ENCODE assay signal across 27 cellular contexts in the genomic region with DNA sequence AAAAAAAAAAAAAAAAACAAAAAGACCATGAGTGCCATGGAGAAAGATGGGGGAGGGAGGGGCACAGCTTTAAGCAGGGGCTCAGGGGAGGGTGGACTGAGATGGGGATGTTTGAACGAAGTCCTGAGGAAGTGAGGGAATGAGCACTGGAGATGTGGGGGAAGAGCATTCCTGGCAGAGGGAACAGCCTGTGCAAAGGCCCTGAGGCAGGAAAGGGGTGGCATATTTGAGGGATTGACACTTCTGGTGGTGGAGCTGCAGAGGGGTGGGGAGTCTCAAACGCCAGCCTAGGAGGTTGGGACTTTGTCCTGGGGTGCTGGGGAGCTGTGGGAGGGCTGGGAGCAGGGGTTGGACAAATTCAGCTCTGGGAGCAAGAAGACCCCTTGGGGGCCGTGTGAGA. TPM values are rescaled to one million over a fixed set of nuclear protein-coding genes. Genes with fewer than 3 reads are reported as not detected.
A peak's percentile ranks its signal among the peaks of the same experiment; 100 is the strongest.
DNase-seq lines count a peak whose midpoint lies in the region; ATAC-seq, FAIRE-seq and TF ChIP-seq lines count a peak whose summit lies in the region.
"Had no signal": no experiment of that assay in that cellular context is flagged by ENCODE, and none has a peak within 500 bp of the region (broad histone marks: within the 10 kb centered on the region; RNA-seq: fewer than 3 reads in every experiment).

No MANE protein-coding gene starts in this region.

- H3K27me3 ChIP-seq in H1 (replicated peaks in 1 of 4; ENCODE audit: control insufficient read depth in 3 of 4, extremely low read depth in 1 of 4, insufficient read depth in 3 of 4, low read length in 3 of 4) (no peaks in the 10 kb centered on the region), neuronal stem cell (ENCODE audit: control insufficient read depth in 3 of 3, insufficient read depth in 3 of 3, low read depth in 1 of 3, low read length in 3 of 3) (peaks cover 0 to 3% (median 0%) of the 10 kb centered on the region in 3 experiments), gastrocnemius medialis (no peaks in the 10 kb centered on the region), suprapubic skin (peaks cover 3% of the 10 kb centered on the region)
- H3K27me3 ChIP-seq: BE2C; BLaER1 treated with 17β-estradiol and CSF1 and Interleukin-3, amounts not matched to agents 10 nM and 100 nM had no signal

- H3K79me2 ChIP-seq in H1 (ENCODE audit: control insufficient read depth in 1 of 2, insufficient read depth in 2 of 2, low read length in 2 of 2), result no peaks in the 10 kb centered on the region

- 76% methylated on average over 2 of the region's 3 CpGs; no CpG with 5 or more reads in 1 of the 2 experiments for WGBS in H1 (ENCODE audit: extremely low coverage in 1 of 2, insufficient coverage in 1 of 2, insufficient read length in 1 of 2, insufficient replicate concordance in 2 of 2, low coverage in 1 of 2, low lambda C conversion rate in 2 of 2, missing lambda C conversion rate in 1 of 2), 2 experiments
- WGBS in neuronal stem cell (ENCODE audit: extremely low coverage in 2 of 2, insufficient read length in 2 of 2, insufficient replicate concordance in 1 of 2), 2 donors, result no CpG with 5 or more reads among the region's 3 CpGs
- WGBS in suprapubic skin, result 66% methylated on average over 3 of the region's 3 CpGs

- no peaks in the 10 kb centered on the region for H3K36me3 Mint-ChIP-seq in chondrocyte (ENCODE audit: low read depth)
- H3K36me3 Mint-ChIP-seq: CD14-positive monocyte; CD8-positive, alpha-beta memory T cell had no signal

- no peak overlapping the region for H3K27ac Mint-ChIP-seq in chondrocyte (ENCODE audit: unreplicated experiment)
- H3K27ac Mint-ChIP-seq: CD4-positive, alpha-beta T cell; CD8-positive, alpha-beta memory T cell; H9; HFFc6 had no signal

- H4K91ac ChIP-seq in H1 (replicated peaks; ENCODE audit: insufficient read length, low read length) (no peak overlapping the region), neuronal stem cell (ENCODE audit: low read depth, low read length, poor library complexity) (no peak overlapping the region)

- H3K23me2 ChIP-seq in H1 (ENCODE audit: low read depth, low read length), result no peaks in the 10 kb centered on the region

- no peaks in the 10 kb centered on the region for H4K20me1 ChIP-seq in H1 (replicated peaks in 1 of 2; ENCODE audit: control insufficient read depth in 1 of 2, insufficient read depth in 2 of 2, low read length in 2 of 2)
- H4K20me1 ChIP-seq: BLaER1 treated with 17β-estradiol and CSF1 and Interleukin-3, amounts not matched to agents 10 nM and 100 nM had no signal

- H4K8ac ChIP-seq in H1 (ENCODE audit: extremely low read depth, insufficient read depth, low read length) (no peak overlapping the region), neuronal stem cell (ENCODE audit: low read depth, low read length) (no peak overlapping the region)

- no peak overlapping the region for H2BK15ac ChIP-seq in H1 (ENCODE audit: low read length)
- H2BK15ac ChIP-seq in neuronal stem cell (ENCODE audit: low read length), result peak overlapping the region; percentile 25

- H2BK120ac ChIP-seq in H1 (replicated peaks; ENCODE audit: low read depth, low read length) (no peak overlapping the region), neuronal stem cell (ENCODE audit: low read depth, low read length) (no peak overlapping the region)

- no peak overlapping the region for H3K4me2 ChIP-seq in H1 (ENCODE audit: insufficient read depth in 1 of 2, low read depth in 2 of 2, low read length in 2 of 2)
- H3K4me2 ChIP-seq in neuronal stem cell (ENCODE audit: insufficient read depth, low read length, poor library complexity, severe bottlenecking), result no peak overlapping the region
- H3K4me2 ChIP-seq: A549 had no signal

- POLR2A ChIA-PET in HEK293 (lab: Yijun Ruan, JAX) (interaction anchor here (0.7 kb wide), 1 partner anchor 17 kb away, joined by 6 read pairs; no protein-coding TSS in a partner anchor), H1 (lab: Charles Lee; ENCODE audit: partially characterized antibody) (interaction anchor here (1.0 kb wide), 1 partner anchor 99 kb away, joined by 3 read pairs; no protein-coding TSS in a partner anchor)

- H3K4me1 ChIP-seq in HEK293 (ENCODE audit: control insufficient read depth, insufficient read depth, low read length) (no peaks in the 10 kb centered on the region), H1 (replicated peaks in 1 of 4; ENCODE audit: control insufficient read depth in 3 of 4, insufficient read depth in 4 of 4, low read length in 3 of 4) (peaks cover 0 to 12% (median 2%) of the 10 kb centered on the region in 4 experiments; a peak in 3 of 7 replicates), neuronal stem cell (ENCODE audit: control insufficient read depth in 2 of 2, insufficient read depth in 1 of 2, low read depth in 1 of 2, low read length in 2 of 2) (peaks cover 7 to 13% of the 10 kb centered on the region in 2 donors), gastrocnemius medialis (peaks cover 14 to 21% of the 10 kb centered on the region in 2 donors), suprapubic skin (no peaks in the 10 kb centered on the region)
- H3K4me1 ChIP-seq: BE2C had no signal

- CTCF ChIA-PET in HEK293 (lab: Yijun Ruan, JAX), result interaction anchor here (0.6 to 1.2 kb wide), 2 partner anchors 21 to 25 kb away, joined by 4 read pairs; no protein-coding TSS in a partner anchor
- CTCF ChIA-PET in H1 (lab: Charles Lee; ENCODE audit: partially characterized antibody), result interaction anchor here (0.8 to 23.5 kb wide), 2 partner anchors 15 to 20 kb away, joined by 3 to 397 read pairs; no protein-coding TSS in a partner anchor

- H3K18ac ChIP-seq in H1 (ENCODE audit: extremely low read depth, low read length) (no peak overlapping the region), neuronal stem cell (ENCODE audit: low read length) (peak overlapping the region; percentile 79)

- H3K23ac ChIP-seq in H1 (ENCODE audit: insufficient read length) (no peak overlapping the region), neuronal stem cell (ENCODE audit: low read depth, low read length, poor library complexity) (no peak overlapping the region)

- H3K79me1 ChIP-seq in H1 (ENCODE audit: low read depth, low read length), result no peaks in the 10 kb centered on the region
- H3K79me1 ChIP-seq in neuronal stem cell (ENCODE audit: low read depth, low read length), result no peaks in the 10 kb centered on the region

- TF ChIP-seq RAD21 in H1 (IDR thresholded peaks at IDR 0.05 in 1 of 2, conservative IDR thresholded peaks at IDR 0.05 in 1 of 2; ENCODE audit: low read depth in 2 of 2, low read length in 2 of 2), result no peak

- H3K4ac ChIP-seq in H1 (replicated peaks; ENCODE audit: insufficient read length, low read depth, low read length), result no peak overlapping the region
- H3K4ac ChIP-seq in neuronal stem cell (ENCODE audit: low read length), result no peak overlapping the region

- DNase-seq in H1 (ENCODE audit: low read depth in 1 of 2, low spot score in 2 of 2) (no peak), neuronal stem cell (ENCODE audit: low spot score) (no peak), gastrocnemius medialis (no peak), inferior parietal cortex (ENCODE audit: extremely low spot score) (no peak), suprapubic skin (ENCODE audit: low spot score in 2 of 2) (no peak), chondrocyte (ENCODE audit: low spot score) (no peak)
- DNase-seq: 8988T; ACHN; AML-193; BE2C; CD4-positive, alpha-beta T cell; CD8-positive, alpha-beta memory T cell; DMS 273 treated with DMSO at 0.1 percent for 48 hours; DMS79; EL; GDM1; GOT3; H9; HFFc6 had no signal

- H2BK12ac ChIP-seq in H1 (ENCODE audit: low read depth, low read length) (no peak overlapping the region), neuronal stem cell (ENCODE audit: low read length) (peak overlapping the region; percentile 47)

- H3K4me3 Mint-ChIP-seq in chondrocyte (ENCODE audit: unreplicated experiment), result no peak overlapping the region
- H3K4me3 Mint-ChIP-seq: CD14-positive monocyte; CD4-positive, alpha-beta T cell; CD8-positive, alpha-beta memory T cell; H9; HFFc6 had no signal

- H3K27me3 Mint-ChIP-seq in chondrocyte (ENCODE audit: low read depth), result peaks cover 10% of the 10 kb centered on the region

- no peaks in the 10 kb centered on the region for H3K4me1 Mint-ChIP-seq in chondrocyte (ENCODE audit: low read depth)
- H3K4me1 Mint-ChIP-seq: CD8-positive, alpha-beta memory T cell had no signal

- H3K27ac ChIP-seq in HEK293 (ENCODE audit: extremely low read depth, low read depth, low read length) (no peak overlapping the region), H1 (ENCODE audit: low read depth, low read length) (no peak overlapping the region), neuronal stem cell (replicated peaks; ENCODE audit: low read length) (no peak overlapping the region), gastrocnemius medialis (peak overlapping the region; percentile 91 to 95 (median 92)), suprapubic skin (no peak overlapping the region)
- H3K27ac ChIP-seq: A549 had no signal

- ATAC-seq in gastrocnemius medialis (no peak), HG03175 (IDR thresholded peaks at IDR 0.05; ENCODE audit: unreplicated experiment) (no peak)
- ATAC-seq: A549, GM12878, HCT116 had no signal

- TF ChIP-seq POLR2A in H1 (IDR thresholded peaks at IDR 0.05; ENCODE audit: control extremely low read depth in 1 of 2, low read depth in 2 of 2, low read length in 2 of 2), result no peak
- no peak for TF ChIP-seq POLR2A in gastrocnemius medialis (IDR thresholded peaks at IDR 0.05)
- no peak for TF ChIP-seq POLR2A in suprapubic skin (IDR thresholded peaks at IDR 0.05)

- no peak overlapping the region for H2AK5ac ChIP-seq in H1 (ENCODE audit: low read depth, low read length)
- H2AK5ac ChIP-seq in neuronal stem cell (ENCODE audit: low read depth, low read length), result peak overlapping the region; percentile 98

- H3K14ac ChIP-seq in H1 (ENCODE audit: insufficient read length) (no peak overlapping the region), neuronal stem cell (ENCODE audit: low read length) (no peak overlapping the region)

- TF ChIP-seq CTCF in HEK293 (tag by site-specific recombination; IDR thresholded peaks at IDR 0.05), result no peak
- TF ChIP-seq CTCF in H1 (IDR thresholded peaks at IDR 0.05; ENCODE audit: control extremely low read depth in 1 of 3, insufficient read depth in 1 of 3, low read depth in 1 of 3, low read length in 3 of 3), result no peak
- no peak for TF ChIP-seq CTCF in gastrocnemius medialis (IDR thresholded peaks at IDR 0.05 in 4 of 5, conservative IDR thresholded peaks at IDR 0.05 in 1 of 5)
- TF ChIP-seq CTCF in suprapubic skin (IDR thresholded peaks at IDR 0.05), result no peak
- TF ChIP-seq CTCF in chondrocyte (IDR thresholded peaks at IDR 0.05), result no peak

- no peak overlapping the region for H2AFZ ChIP-seq in H1 (ENCODE audit: low read length)
- no peak overlapping the region for H2AFZ ChIP-seq in neuronal stem cell (ENCODE audit: low read length)

- H3K9ac ChIP-seq in H1 (replicated peaks in 1 of 4; ENCODE audit: extremely low read depth in 1 of 4, low read depth in 3 of 4, low read length in 3 of 4) (no peak overlapping the region), neuronal stem cell (ENCODE audit: low read depth, low read length, poor library complexity) (no peak overlapping the region)

- H2BK5ac ChIP-seq in H1 (ENCODE audit: low read depth, low read length) (no peak overlapping the region), neuronal stem cell (ENCODE audit: low read length) (no peak overlapping the region)

- in situ Hi-C loops in gastrocnemius medialis (cut with MboI; ENCODE audit: low sequenced_read_pairs in 4 of 4), result no loop called here

- TF ChIP-seq EP300 in H1 (IDR thresholded peaks at IDR 0.05; ENCODE audit: borderline replicate concordance in 1 of 2, low read depth in 2 of 2, low read length in 2 of 2), result no peak
- TF ChIP-seq EP300 in suprapubic skin (IDR thresholded peaks at IDR 0.05), result no peak

- H3K9me3 ChIP-seq in HEK293 (ENCODE audit: control insufficient read depth, insufficient read depth, low read depth, low read length) (no peaks in the 10 kb centered on the region), H1 (ENCODE audit: insufficient read depth in 2 of 2, low read depth in 1 of 2, low read length in 1 of 2) (no peaks in the 10 kb centered on the region), neuronal stem cell (replicated peaks in 1 of 2; ENCODE audit: control insufficient read depth in 2 of 2, insufficient read depth in 1 of 2, low read depth in 1 of 2, low read length in 2 of 2) (no peaks in the 10 kb centered on the region), gastrocnemius medialis (no peaks in the 10 kb centered on the region), suprapubic skin (no peaks in the 10 kb centered on the region)
- H3K9me3 ChIP-seq: A549; BE2C; BLaER1 treated with 17β-estradiol and CSF1 and Interleukin-3, amounts not matched to agents 10 nM and 100 nM had no signal

- H3K9me3 Mint-ChIP-seq in chondrocyte (ENCODE audit: low read depth), result no peaks in the 10 kb centered on the region
- H3K9me3 Mint-ChIP-seq: CD4-positive, alpha-beta T cell; CD8-positive, alpha-beta memory T cell; H9; HFFc6 had no signal

- H3K4me3 ChIP-seq in HEK293 (ENCODE audit: low read depth, low read length), result no peak overlapping the region
- no peak overlapping the region for H3K4me3 ChIP-seq in H1 (ENCODE audit: extremely low read depth in 1 of 4, insufficient read depth in 2 of 4, low read depth in 3 of 4, low read length in 4 of 4)
- no peak overlapping the region for H3K4me3 ChIP-seq in neuronal stem cell (ENCODE audit: low read length in 2 of 2)
- H3K4me3 ChIP-seq in gastrocnemius medialis, result no peak overlapping the region
- H3K4me3 ChIP-seq in suprapubic skin, result no peak overlapping the region
- H3K4me3 ChIP-seq: A549; BLaER1 treated with 17β-estradiol and CSF1 and Interleukin-3, amounts not matched to agents 10 nM and 100 nM; GM12878 had no signal

- intact Hi-C loops in gastrocnemius medialis (cut with DNase I; ENCODE audit: low total_unique reads), result no loop called here

- H3K36me3 ChIP-seq in HEK293 (ENCODE audit: control insufficient read depth in 2 of 2, insufficient read depth in 1 of 2, low read length in 2 of 2) (no peaks in the 10 kb centered on the region), H1 (ENCODE audit: control insufficient read depth in 2 of 4, insufficient read depth in 4 of 4, low read length in 3 of 4) (no peaks in the 10 kb centered on the region), neuronal stem cell (replicated peaks in 1 of 2; ENCODE audit: control insufficient read depth in 2 of 2, insufficient read depth in 2 of 2, low read length in 2 of 2) (no peaks in the 10 kb centered on the region), gastrocnemius medialis (peaks cover 0 to 7% of the 10 kb centered on the region in 2 donors), suprapubic skin (no peaks in the 10 kb centered on the region)
- H3K36me3 ChIP-seq: BE2C; BLaER1 treated with 17β-estradiol and CSF1 and Interleukin-3, amounts not matched to agents 10 nM and 100 nM had no signal

- H4K5ac ChIP-seq in H1 (ENCODE audit: insufficient read length, low read depth, low read length), result no peak overlapping the region

- no peak for FAIRE-seq in H1 (lab: Jason Lieb, UNC)
- FAIRE-seq: A549, D721Med, GM12878 had no signal

- no peak overlapping the region for H2BK20ac ChIP-seq in H1 (ENCODE audit: low read length)

- no peak overlapping the region for H3K56ac ChIP-seq in H1 (replicated peaks; ENCODE audit: insufficient read length, low read depth, low read length)

RNA-seq across cellular contexts. Expression of gene MYH14, which starts 29.2 kb away (rescaled TPM):
- 25.7 and 28.6 TPM in 2 replicates for total RNA-seq in H1 (2021; fragmentation: NEBNext Ultra II Directional; extraction: Animal tissue kit (Norgen Biotek cat#: 25700))
- 17.3 and 25.3 TPM in 2 replicates for polyA plus RNA-seq in H1 (2011; rRNA removed)
- 19.4 TPM for polyA plus RNA-seq in H1 (2011; cell fraction: cytosol; rRNA removed)
- 34.3 TPM for polyA plus RNA-seq in H1 (2011; cell fraction: nucleus; rRNA removed)
- polyA plus RNA-seq in H1 (2012, experiment 1 of 2), result 13.5 to 25.2 TPM (median 23.2 TPM) in 4 replicates
- 12.8 TPM for polyA plus RNA-seq in H1 (2012, experiment 2 of 2)
- 11.0 TPM for polyA plus RNA-seq in H1 (2013, experiment 1 of 2)
- 10.4 TPM for polyA plus RNA-seq in H1 (2013, experiment 2 of 2)
- polyA minus RNA-seq in H1 (2011; rRNA and poly(A)+ RNA removed), result 16.9 and 19.5 TPM in 2 replicates
- 19.5 TPM for polyA minus RNA-seq in H1 (2011; cell fraction: cytosol; rRNA and poly(A)+ RNA removed)
- 26.9 TPM for polyA minus RNA-seq in H1 (2011; cell fraction: nucleus; rRNA and poly(A)+ RNA removed)
- polyA plus RNA-seq in neuronal stem cell (2013, experiment 1 of 2), result 4.1 TPM
- polyA plus RNA-seq in neuronal stem cell (2013, experiment 2 of 2), result 4.0 TPM
- 100 to 1,000 TPM; 103 to 174 (median 141) TPM for total RNA-seq in gastrocnemius medialis
- total RNA-seq in suprapubic skin, result 100 to 1,000 TPM in 3 of 4 donors, 10 to 100 TPM in 1; 84.8 to 116 (median 104) TPM
- total RNA-seq in chondrocyte, result 0.68 to 10.2 TPM (median 8.6 TPM) in 3 replicates
- total RNA-seq: CD4-positive, alpha-beta T cell; CD8-positive, alpha-beta memory T cell had no signal
- polyA plus RNA-seq: CD14-positive monocyte; CD8-positive, alpha-beta memory T cell had no signal

Comparison
In these comparisons a context has a peak if more than half of its experiments do, and no peak if none do; other contexts are left out.
1. H3K27ac ChIP-seq: peak in gastrocnemius medialis (4 of 4); none in HEK293 (single experiment), H1 (single experiment), neuronal stem cell (single experiment) and suprapubic skin (single experiment).